ENCODE assay signal across 24 cellular contexts in the genomic region with DNA sequence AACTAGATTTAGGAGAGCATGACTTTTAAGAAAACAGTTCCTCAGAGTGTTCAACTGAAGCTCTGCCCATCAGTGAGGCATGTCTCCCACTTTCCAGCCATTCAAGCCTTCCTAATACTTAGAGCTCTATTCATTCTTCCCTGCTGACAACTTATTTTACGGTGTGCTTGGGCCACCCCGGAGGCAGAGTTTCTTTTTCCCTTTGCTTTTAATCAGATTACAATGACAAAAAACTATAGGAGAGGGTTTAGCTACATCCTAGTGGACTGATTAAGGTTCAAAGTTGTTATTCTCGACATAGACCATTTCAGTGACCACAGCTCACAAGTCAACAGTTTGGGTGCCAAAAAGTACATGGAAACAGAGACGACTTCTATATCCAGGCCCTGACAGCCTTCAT.
"Had no signal": no experiment of that assay in that cellular context is flagged by ENCODE, and none has a peak within 500 bp of the region (broad histone marks: within the 10 kb centered on the region; RNA-seq: fewer than 3 reads in every experiment).

No MANE protein-coding gene starts in this region.

- H3K9me3 ChIP-seq: breast epithelium had no signal

- DNase-seq: activated CD4-positive, alpha-beta memory T cell treated with anti-CD3 and anti-CD28 coated beads, Interleukin-2, amount 10 ng/mL, durations not matched to agents 7 days and 5 days; activated CD4-positive, alpha-beta T cell treated with anti-CD3 and anti-CD28 coated beads for 36 hours; activated CD4-positive, alpha-beta T cell treated with anti-CD3 and anti-CD28 coated beads, Interleukin-2, amount 50 U/mL, for 1 hour; activated CD4-positive, CD25-positive, alpha-beta regulatory T cell; activated CD8-positive, alpha-beta memory T cell treated with anti-CD3 and anti-CD28 coated beads, Interleukin-2, amount 50 U/mL, for 4 hours; activated gamma-delta T cell treated with Interleukin-2 at 50 U/mL for 16 hours; activated naive CD4-positive, alpha-beta T cell treated with anti-CD3 and anti-CD28 coated beads, Interleukin-2, amount 10 ng/mL, durations not matched to agents 7 days and 5 days; activated naive CD8-positive, alpha-beta T cell treated with anti-CD3 and anti-CD28 coated beads for 36 hours; activated T-cell treated with anti-CD3 and anti-CD28 coated beads, Interleukin-2, amount 50 U/mL, for 72 hours; Kasumi-1; KBM-7; NCI-H1105 treated with DMSO at 0.1 percent for 48 hours; NCI-H146; NCI-H187 treated with DMSO at 0.1 percent for 48 hours; NCI-H2081 treated with DMSO at 0.1 percent for 48 hours; NCI-H446; NCI-H524; SHP77 treated with DMSO at 0.1 percent for 48 hours; T-helper 1 cell had no signal

- H3K4me3 Mint-ChIP-seq: activated CD4-positive, alpha-beta memory T cell treated with anti-CD3 and anti-CD28 coated beads, Interleukin-2, amount 10 ng/mL, durations not matched to agents 7 days and 5 days; activated CD4-positive, alpha-beta T cell treated with anti-CD3 and anti-CD28 coated beads for 36 hours; activated naive CD4-positive, alpha-beta T cell treated with anti-CD3 and anti-CD28 coated beads, Interleukin-2, amount 10 ng/mL, durations not matched to agents 7 days and 5 days; activated naive CD8-positive, alpha-beta T cell treated with anti-CD3 and anti-CD28 coated beads for 36 hours; activated T-cell treated with anti-CD3 and anti-CD28 coated beads, Interleukin-2, amount 50 U/mL, for 72 hours had no signal

- H3K27me3 ChIP-seq: breast epithelium had no signal

- ATAC-seq: activated CD4-positive, alpha-beta T cell treated with anti-CD3 and anti-CD28 coated beads for 36 hours; activated T-cell treated with anti-CD3 and anti-CD28 coated beads, Interleukin-2, amount 50 U/mL, for 72 hours; PC-3 had no signal

- H3K4me3 ChIP-seq: breast epithelium, SK-N-MC had no signal

- H3K36me3 Mint-ChIP-seq: activated naive CD8-positive, alpha-beta T cell treated with anti-CD3 and anti-CD28 coated beads for 36 hours had no signal

- H3K27me3 Mint-ChIP-seq: activated CD4-positive, alpha-beta memory T cell treated with anti-CD3 and anti-CD28 coated beads, Interleukin-2, amount 10 ng/mL, durations not matched to agents 7 days and 5 days; activated CD4-positive, alpha-beta T cell treated with anti-CD3 and anti-CD28 coated beads for 36 hours; activated naive CD8-positive, alpha-beta T cell treated with anti-CD3 and anti-CD28 coated beads for 36 hours had no signal

- H3K36me3 ChIP-seq: breast epithelium had no signal

- H3K27ac Mint-ChIP-seq: activated CD4-positive, alpha-beta memory T cell treated with anti-CD3 and anti-CD28 coated beads, Interleukin-2, amount 10 ng/mL, durations not matched to agents 7 days and 5 days; activated CD4-positive, alpha-beta T cell treated with anti-CD3 and anti-CD28 coated beads for 36 hours; activated naive CD4-positive, alpha-beta T cell treated with anti-CD3 and anti-CD28 coated beads, Interleukin-2, amount 10 ng/mL, durations not matched to agents 7 days and 5 days; activated naive CD8-positive, alpha-beta T cell treated with anti-CD3 and anti-CD28 coated beads for 36 hours; activated T-cell treated with anti-CD3 and anti-CD28 coated beads, Interleukin-2, amount 50 U/mL, for 72 hours; activated T-helper 2 cell treated with anti-CD3 and anti-CD28 coated beads, Interferon-gamma antibody, Interleukin-2, Interleukin-4, amounts not matched to agents 10 μg/mL and 5 μg/mL and 100 μg/mL, durations not matched to agents 14 hours and 24 hours and 36 hours had no signal

- H3K27ac ChIP-seq: breast epithelium, SK-N-MC, VCaP had no signal

- H3K4me1 Mint-ChIP-seq: activated CD4-positive, alpha-beta memory T cell treated with anti-CD3 and anti-CD28 coated beads, Interleukin-2, amount 10 ng/mL, durations not matched to agents 7 days and 5 days; activated naive CD4-positive, alpha-beta T cell treated with anti-CD3 and anti-CD28 coated beads, Interleukin-2, amount 10 ng/mL, durations not matched to agents 7 days and 5 days had no signal

- H3K4me1 ChIP-seq: breast epithelium had no signal
